Comparison of ENCODE assay signal across 28 cellular contexts in genomic region chr7:96013836-96014235, GRCh38.
"Had no signal": no experiment of that assay in that cellular context is flagged by ENCODE, and none has a peak within 500 bp of the region (broad histone marks: within the 10 kb centered on the region; RNA-seq: fewer than 3 reads in every experiment).

No MANE protein-coding gene starts in this region.

- H3K36me3 Mint-ChIP-seq: naive thymus-derived CD8-positive, alpha-beta T cell had no signal

- H3K27me3 ChIP-seq: dorsolateral prefrontal cortex, esophagus squamous epithelium, heart right ventricle, left lung, right lobe of liver, suprapubic skin, transverse colon had no signal

- H3K27ac ChIP-seq: dorsolateral prefrontal cortex, esophagus squamous epithelium, heart right ventricle, left lung, parathyroid adenoma, right lobe of liver, suprapubic skin, transverse colon had no signal

- H3K9me3 ChIP-seq: esophagus squamous epithelium, heart right ventricle, left lung, right lobe of liver, suprapubic skin, transverse colon had no signal

- H3K36me3 ChIP-seq: esophagus squamous epithelium, heart right ventricle, left lung, right lobe of liver, suprapubic skin, transverse colon had no signal

- H3K4me1 ChIP-seq: left lung, parathyroid adenoma, right lobe of liver, suprapubic skin, transverse colon had no signal

- H3K4me3 Mint-ChIP-seq: naive thymus-derived CD8-positive, alpha-beta T cell; stimulated activated naive CD8-positive, alpha-beta T cell treated with anti-CD3 and anti-CD28 coated beads, Interleukin-15, amount 100 ng/mL, for 72 hours had no signal

- ATAC-seq: heart right ventricle; left cardiac atrium; left lung; naive thymus-derived CD8-positive, alpha-beta T cell; right lobe of liver; stimulated activated naive CD8-positive, alpha-beta T cell treated with anti-CD3 and anti-CD28 coated beads, Interleukin-15, amount 100 ng/mL, for 72 hours had no signal

- H3K27ac Mint-ChIP-seq: progenitor cell of endocrine pancreas; stimulated activated naive CD8-positive, alpha-beta T cell treated with anti-CD3 and anti-CD28 coated beads, Interleukin-15, amount 100 ng/mL, for 72 hours had no signal

- H3K27me3 Mint-ChIP-seq: progenitor cell of endocrine pancreas had no signal

- H3K4me3 ChIP-seq: dorsolateral prefrontal cortex, esophagus squamous epithelium, heart right ventricle, left lung, right lobe of liver, smooth muscle cell, suprapubic skin, transverse colon had no signal

- DNase-seq: cerebellar nuclear complex; cortex of kidney; dorsolateral prefrontal cortex; effector CD4-positive, alpha-beta T cell; erythroblast; esophagus squamous epithelium; foreskin melanocyte; glutamatergic neuron; heart right ventricle; hippocampal formation; left cardiac atrium; left lung; mesenchymal stem cell; midbrain; naive thymus-derived CD8-positive, alpha-beta T cell; right lobe of liver; stimulated activated CD4-positive, alpha-beta T cell treated with anti-CD3 and anti-CD28 coated beads, Interleukin-12 subunit alpha, Interleukin-12 subunit beta, amount 100 ng/mL, for 4 hours; stimulated activated CD4-positive, alpha-beta T cell treated with anti-CD3 and anti-CD28 coated beads, Interleukin-1b, Interleukin-23, amount 100 ng/mL, for 48 hours; stimulated activated CD4-positive, alpha-beta T cell treated with anti-CD3 and anti-CD28 coated beads, Interleukin-4, amount 100 ng/mL, for 1 hour; stimulated activated CD8-positive, alpha-beta memory T cell treated with anti-CD3 and anti-CD28 coated beads, Interleukin-4, amount 100 ng/mL, for 48 hours; stimulated activated naive CD4-positive, alpha-beta T cell; stimulated activated naive CD8-positive, alpha-beta T cell treated with anti-CD3 and anti-CD28 coated beads, Interleukin-15, amount 100 ng/mL, for 72 hours; transverse colon had no signal

- FAIRE-seq: islet of Langerhans had no signal

- H3K9me3 Mint-ChIP-seq: naive thymus-derived CD8-positive, alpha-beta T cell; stimulated activated naive CD8-positive, alpha-beta T cell treated with anti-CD3 and anti-CD28 coated beads, Interleukin-15, amount 100 ng/mL, for 72 hours had no signal
